Comparison of ENCODE assay signal across 13 cellular contexts in the genomic region with DNA sequence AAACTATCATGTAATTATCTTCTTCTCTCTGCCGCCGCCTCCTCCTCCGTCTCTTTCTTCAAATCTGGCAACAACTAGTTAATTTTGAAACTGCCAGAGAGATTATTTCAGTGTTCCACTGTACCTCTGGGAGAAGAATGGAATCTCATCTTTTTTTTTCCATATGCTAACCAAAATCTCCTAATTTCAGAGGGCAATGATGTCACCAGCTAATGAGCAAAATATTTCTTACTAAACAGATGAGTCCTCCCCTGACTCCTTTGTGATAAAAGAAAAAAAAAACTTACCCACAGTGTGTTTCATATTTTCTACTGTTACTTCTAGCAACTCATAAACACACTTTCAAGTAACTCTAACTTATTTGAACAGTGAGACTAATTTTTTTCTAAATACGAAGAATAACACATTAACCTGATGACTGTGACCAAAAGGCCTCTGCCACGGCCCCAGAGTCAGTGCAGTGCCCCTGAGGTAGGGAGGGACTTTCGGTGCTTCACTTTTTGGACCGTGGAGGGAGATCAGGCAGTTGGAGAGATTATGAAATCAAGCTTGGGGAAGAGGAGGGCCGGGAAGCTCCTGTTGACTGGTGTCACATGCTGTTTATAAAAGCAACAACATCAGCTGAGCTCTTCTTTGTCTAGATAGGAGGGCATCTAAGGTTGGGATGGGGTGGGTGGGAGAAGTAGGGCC.
A peak's percentile ranks its signal among the peaks of the same experiment; 100 is the strongest.
DNase-seq lines count a peak whose midpoint lies in the region; ATAC-seq and TF ChIP-seq lines count a peak whose summit lies in the region.
"Had no signal": no experiment of that assay in that cellular context is flagged by ENCODE, and none has a peak within 500 bp of the region (broad histone marks: within the 10 kb centered on the region; RNA-seq: fewer than 3 reads in every experiment).

No MANE protein-coding gene starts in this region.

- peaks cover 51% of the 10 kb centered on the region for H3K27me3 Mint-ChIP-seq in stimulated activated naive CD8-positive, alpha-beta T cell treated with anti-CD3 and anti-CD28 coated beads, Interleukin-15, amount 100 ng/mL, for 72 hours

- intact Hi-C loops in aorta (cut with DNase I): no loop called here

- no peak overlapping the region for H3K9ac ChIP-seq in parathyroid adenoma

- no peaks in the 10 kb centered on the region for H3K79me2 ChIP-seq in parathyroid adenoma

- 47 to 49% methylated on average over 8 of the region's 8 CpGs for WGBS in aorta, 2 donors

- no peaks in the 10 kb centered on the region for H3K4me1 Mint-ChIP-seq in stimulated activated naive CD8-positive, alpha-beta T cell treated with anti-CD3 and anti-CD28 coated beads, Interleukin-15, amount 100 ng/mL, for 72 hours
- H3K4me1 Mint-ChIP-seq: activated CD8-positive, alpha-beta memory T cell treated with anti-CD3 and anti-CD28 coated beads, Interleukin-2, amount 10 ng/mL, durations not matched to agents 7 days and 5 days; T-helper 17 cell had no signal

- no peak for ATAC-seq in stimulated activated naive CD8-positive, alpha-beta T cell treated with anti-CD3 and anti-CD28 coated beads, Interleukin-15, amount 100 ng/mL, for 72 hours
- ATAC-seq in stimulated activated naive CD8-positive, alpha-beta T cell treated with anti-CD3 and anti-CD28 coated beads, Interleukin-15, Interleukin-2, amounts not matched to agents 100 U/mL and 50 U/mL, for 24 hours: no peak
- peak; percentile 62 for ATAC-seq in aorta (ENCODE audit: low FRiP score)
- ATAC-seq: activated CD8-positive, alpha-beta memory T cell treated with anti-CD3 and anti-CD28 coated beads, Interleukin-2, amount 10 ng/mL, durations not matched to agents 7 days and 5 days; T-helper 17 cell had no signal

- H3K27me3 ChIP-seq in parathyroid adenoma (ENCODE audit: control insufficient read depth, insufficient read depth, low read length): no peaks in the 10 kb centered on the region
- no peaks in the 10 kb centered on the region for H3K27me3 ChIP-seq in aorta (ENCODE audit: control insufficient read depth in 1 of 2, insufficient read depth in 2 of 2, low read length in 1 of 2)

- no peak for TF ChIP-seq CTCF in parathyroid adenoma (IDR thresholded peaks at IDR 0.05)

- no peaks in the 10 kb centered on the region for H3K9me3 ChIP-seq in parathyroid adenoma (ENCODE audit: control insufficient read depth, low read length)
- no peaks in the 10 kb centered on the region for H3K9me3 ChIP-seq in aorta (ENCODE audit: control insufficient read depth, low read length)

- H3K4me3 ChIP-seq in parathyroid adenoma (ENCODE audit: low read depth, low read length) (no peak overlapping the region), aorta (ENCODE audit: low read length in 2 of 2) (no peak overlapping the region)

- H3K27ac ChIP-seq in parathyroid adenoma (peak overlapping the region; percentile 49), aorta (ENCODE audit: low read depth in 1 of 2, low read length in 2 of 2) (peak overlapping the region in 1 of 2 donors; percentile 16)

- H3K27ac Mint-ChIP-seq in stimulated activated naive CD8-positive, alpha-beta T cell treated with anti-CD3 and anti-CD28 coated beads, Interleukin-15, amount 100 ng/mL, for 72 hours: peak overlapping the region; percentile 19 to 56
- H3K27ac Mint-ChIP-seq: activated CD8-positive, alpha-beta memory T cell treated with anti-CD3 and anti-CD28 coated beads, Interleukin-2, amount 10 ng/mL, durations not matched to agents 7 days and 5 days; T-helper 17 cell had no signal

- no peaks in the 10 kb centered on the region for H3K9me3 Mint-ChIP-seq in stimulated activated naive CD8-positive, alpha-beta T cell treated with anti-CD3 and anti-CD28 coated beads, Interleukin-15, amount 100 ng/mL, for 72 hours

- no peak overlapping the region for H3K4me2 ChIP-seq in parathyroid adenoma (ENCODE audit: low read length)

- H2AFZ ChIP-seq in parathyroid adenoma: no peak overlapping the region

- no peak overlapping the region for H3K4me3 Mint-ChIP-seq in stimulated activated naive CD8-positive, alpha-beta T cell treated with anti-CD3 and anti-CD28 coated beads, Interleukin-15, amount 100 ng/mL, for 72 hours
- H3K4me3 Mint-ChIP-seq: activated CD8-positive, alpha-beta memory T cell treated with anti-CD3 and anti-CD28 coated beads, Interleukin-2, amount 10 ng/mL, durations not matched to agents 7 days and 5 days; T-helper 17 cell had no signal

- no peaks in the 10 kb centered on the region for H3K4me1 ChIP-seq in parathyroid adenoma
- peaks cover 4 to 10% of the 10 kb centered on the region in 2 donors for H3K4me1 ChIP-seq in aorta (ENCODE audit: control insufficient read depth in 1 of 2, insufficient read depth in 2 of 2, low read length in 2 of 2)

- no peak for DNase-seq in stimulated activated naive CD8-positive, alpha-beta T cell treated with anti-CD3 and anti-CD28 coated beads, Interleukin-15, amount 100 ng/mL, for 72 hours
- no peak for DNase-seq in stimulated activated naive CD8-positive, alpha-beta T cell treated with anti-CD3 and anti-CD28 coated beads, Interleukin-15, Interleukin-2, amounts not matched to agents 100 U/mL and 50 U/mL, for 24 hours
- DNase-seq in fibroblast of the conjunctiva (ENCODE audit: low read depth): peak; percentile 53
- DNase-seq in aorta: no peak
- DNase-seq in AG08396 (ENCODE audit: low spot score): no peak
- no peak for DNase-seq in activated effector memory CD4-positive, alpha-beta T cell treated with anti-CD3 and anti-CD28 coated beads, Interleukin-2, amount 50 U/mL, for 16 hours
- no peak for DNase-seq in islet precursor cell
- DNase-seq: activated CD8-positive, alpha-beta memory T cell treated with anti-CD3 and anti-CD28 coated beads, Interleukin-2, amount 10 ng/mL, durations not matched to agents 7 days and 5 days; DMS53; NCI-H1048; NCI-H82; T-helper 17 cell had no signal

- no peaks in the 10 kb centered on the region for H3K36me3 ChIP-seq in parathyroid adenoma (ENCODE audit: control insufficient read depth, insufficient read depth, low read length)
- H3K36me3 ChIP-seq in aorta (ENCODE audit: control insufficient read depth in 1 of 2, insufficient read depth in 2 of 2, low read length in 1 of 2): no peaks in the 10 kb centered on the region
